Comparison of ENCODE assay signal across 1 cellular context in the genomic region with DNA sequence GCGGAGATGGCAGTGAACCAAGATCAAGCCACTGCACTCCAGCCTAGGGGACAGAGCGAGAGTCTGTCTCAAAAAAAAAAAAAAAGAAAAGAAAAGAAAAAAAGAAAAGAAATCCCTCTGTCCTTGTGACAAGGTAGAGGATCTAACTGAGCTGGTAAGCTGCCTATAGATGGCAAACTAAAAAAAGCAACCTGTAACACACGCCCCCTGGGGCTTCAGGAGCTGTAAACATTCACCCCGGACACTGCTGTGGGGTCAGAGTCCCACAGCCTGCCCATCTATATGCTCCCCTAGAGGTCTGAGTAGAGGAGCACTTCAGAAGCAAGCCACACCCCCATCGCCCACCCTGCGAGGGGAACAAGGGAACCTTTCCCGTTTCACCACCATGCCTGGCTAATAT.
A peak's percentile ranks its signal among the peaks of the same experiment; 100 is the strongest.
TF ChIP-seq lines count a peak whose summit lies in the region.

No MANE protein-coding gene starts in this region.

TF ChIP-seq in HepG2, 621 proteins besides CTCF, POLR2A, EP300 and RAD21:
- TF ChIP-seq ZSCAN20 (CRISPR knock-in tag; IDR thresholded peaks at IDR 0.05; ENCODE audit: borderline replicate concordance) (no peak), ZNF878 (CRISPR knock-in tag; IDR thresholded peaks at IDR 0.05) (0 out of 2 replicates have a peak, but pooled peaks have one; percentile 9), HDAC1 (CRISPR knock-in tag; IDR thresholded peaks at IDR 0.05) (0 out of 2 replicates have a peak, but pooled peaks have one; percentile 30), ATF3 (CRISPR knock-in tag; IDR thresholded peaks at IDR 0.05) (no peak), ZNF670 (CRISPR knock-in tag; IDR thresholded peaks at IDR 0.05; ENCODE audit: borderline replicate concordance) (0 out of 2 replicates have a peak, but pooled peaks have one; percentile 20), FOXA3 (CRISPR knock-in tag; IDR thresholded peaks at IDR 0.05) (peak; percentile 17; the same call in 1 of the 2 replicates), AGO1 (IDR thresholded peaks at IDR 0.05; ENCODE audit: low read depth, low read length, poor library complexity, severe bottlenecking) (no peak), ZNF362 (CRISPR knock-in tag; IDR thresholded peaks at IDR 0.05; ENCODE audit: borderline replicate concordance) (peak; percentile 38; the same call in 1 of the 2 replicates), HNF4G (IDR thresholded peaks at IDR 0.05; ENCODE audit: borderline replicate concordance, low read depth, low read length) (0 out of 2 replicates have a peak, but pooled peaks have one; percentile 48), HNF4G (CRISPR knock-in tag; IDR thresholded peaks at IDR 0.05; ENCODE audit: borderline replicate concordance, low read depth) (no peak), ZNF263 (CRISPR knock-in tag; IDR thresholded peaks at IDR 0.05) (0 out of 2 replicates have a peak, but pooled peaks have one; percentile 22), MIER3 (CRISPR knock-in tag; IDR thresholded peaks at IDR 0.05; ENCODE audit: borderline replicate concordance) (no peak), SAP130 (CRISPR knock-in tag; IDR thresholded peaks at IDR 0.05; ENCODE audit: low read depth) (peak; percentile 57), HNF4A (CRISPR knock-in tag; IDR thresholded peaks at IDR 0.05) (peak; percentile 50), FOSL1 (CRISPR knock-in tag; IDR thresholded peaks at IDR 0.05; ENCODE audit: borderline replicate concordance) (no peak), ZNF18 (CRISPR knock-in tag; IDR thresholded peaks at IDR 0.05; ENCODE audit: insufficient replicate concordance) (no peak), RBAK (CRISPR knock-in tag; IDR thresholded peaks at IDR 0.05) (no peak), CHD4 (IDR thresholded peaks at IDR 0.05; ENCODE audit: borderline replicate concordance, low read length) (no peak), FOXP1 (IDR thresholded peaks at IDR 0.05) (no peak), FOXP1 (CRISPR knock-in tag; IDR thresholded peaks at IDR 0.05) (peak; percentile 17; the same call in 1 of the 2 replicates), ZNF24 (IDR thresholded peaks at IDR 0.05) (no peak), ZNF501 (CRISPR knock-in tag; IDR thresholded peaks at IDR 0.05) (no peak)
- TF ChIP-seq, protein P1, sequence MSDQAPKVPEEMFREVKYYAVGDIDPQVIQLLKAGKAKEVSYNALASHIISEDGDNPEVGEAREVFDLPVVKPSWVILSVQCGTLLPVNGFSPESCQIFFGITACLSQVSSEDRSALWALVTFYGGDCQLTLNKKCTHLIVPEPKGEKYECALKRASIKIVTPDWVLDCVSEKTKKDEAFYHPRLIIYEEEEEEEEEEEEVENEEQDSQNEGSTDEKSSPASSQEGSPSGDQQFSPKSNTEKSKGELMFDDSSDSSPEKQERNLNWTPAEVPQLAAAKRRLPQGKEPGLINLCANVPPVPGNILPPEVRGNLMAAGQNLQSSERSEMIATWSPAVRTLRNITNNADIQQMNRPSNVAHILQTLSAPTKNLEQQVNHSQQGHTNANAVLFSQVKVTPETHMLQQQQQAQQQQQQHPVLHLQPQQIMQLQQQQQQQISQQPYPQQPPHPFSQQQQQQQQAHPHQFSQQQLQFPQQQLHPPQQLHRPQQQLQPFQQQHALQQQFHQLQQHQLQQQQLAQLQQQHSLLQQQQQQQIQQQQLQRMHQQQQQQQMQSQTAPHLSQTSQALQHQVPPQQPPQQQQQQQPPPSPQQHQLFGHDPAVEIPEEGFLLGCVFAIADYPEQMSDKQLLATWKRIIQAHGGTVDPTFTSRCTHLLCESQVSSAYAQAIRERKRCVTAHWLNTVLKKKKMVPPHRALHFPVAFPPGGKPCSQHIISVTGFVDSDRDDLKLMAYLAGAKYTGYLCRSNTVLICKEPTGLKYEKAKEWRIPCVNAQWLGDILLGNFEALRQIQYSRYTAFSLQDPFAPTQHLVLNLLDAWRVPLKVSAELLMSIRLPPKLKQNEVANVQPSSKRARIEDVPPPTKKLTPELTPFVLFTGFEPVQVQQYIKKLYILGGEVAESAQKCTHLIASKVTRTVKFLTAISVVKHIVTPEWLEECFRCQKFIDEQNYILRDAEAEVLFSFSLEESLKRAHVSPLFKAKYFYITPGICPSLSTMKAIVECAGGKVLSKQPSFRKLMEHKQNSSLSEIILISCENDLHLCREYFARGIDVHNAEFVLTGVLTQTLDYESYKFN (CRISPR knock-in tag; conservative IDR thresholded peaks at IDR 0.05): peak; percentile 57
- TF ChIP-seq, protein P2, sequence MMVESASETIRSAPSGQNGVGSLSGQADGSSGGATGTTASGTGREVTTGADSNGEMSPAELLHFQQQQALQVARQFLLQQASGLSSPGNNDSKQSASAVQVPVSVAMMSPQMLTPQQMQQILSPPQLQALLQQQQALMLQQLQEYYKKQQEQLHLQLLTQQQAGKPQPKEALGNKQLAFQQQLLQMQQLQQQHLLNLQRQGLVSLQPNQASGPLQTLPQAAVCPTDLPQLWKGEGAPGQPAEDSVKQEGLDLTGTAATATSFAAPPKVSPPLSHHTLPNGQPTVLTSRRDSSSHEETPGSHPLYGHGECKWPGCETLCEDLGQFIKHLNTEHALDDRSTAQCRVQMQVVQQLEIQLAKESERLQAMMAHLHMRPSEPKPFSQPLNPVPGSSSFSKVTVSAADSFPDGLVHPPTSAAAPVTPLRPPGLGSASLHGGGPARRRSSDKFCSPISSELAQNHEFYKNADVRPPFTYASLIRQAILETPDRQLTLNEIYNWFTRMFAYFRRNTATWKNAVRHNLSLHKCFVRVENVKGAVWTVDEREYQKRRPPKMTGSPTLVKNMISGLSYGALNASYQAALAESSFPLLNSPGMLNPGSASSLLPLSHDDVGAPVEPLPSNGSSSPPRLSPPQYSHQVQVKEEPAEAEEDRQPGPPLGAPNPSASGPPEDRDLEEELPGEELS (CRISPR knock-in tag; IDR thresholded peaks at IDR 0.05): peak; percentile 31; the same call in 1 of the 2 replicates
- TF ChIP-seq, protein P3, sequence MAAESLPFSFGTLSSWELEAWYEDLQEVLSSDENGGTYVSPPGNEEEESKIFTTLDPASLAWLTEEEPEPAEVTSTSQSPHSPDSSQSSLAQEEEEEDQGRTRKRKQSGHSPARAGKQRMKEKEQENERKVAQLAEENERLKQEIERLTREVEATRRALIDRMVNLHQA (CRISPR knock-in tag; IDR thresholded peaks at IDR 0.05): no peak
